In the genomic region with DNA sequence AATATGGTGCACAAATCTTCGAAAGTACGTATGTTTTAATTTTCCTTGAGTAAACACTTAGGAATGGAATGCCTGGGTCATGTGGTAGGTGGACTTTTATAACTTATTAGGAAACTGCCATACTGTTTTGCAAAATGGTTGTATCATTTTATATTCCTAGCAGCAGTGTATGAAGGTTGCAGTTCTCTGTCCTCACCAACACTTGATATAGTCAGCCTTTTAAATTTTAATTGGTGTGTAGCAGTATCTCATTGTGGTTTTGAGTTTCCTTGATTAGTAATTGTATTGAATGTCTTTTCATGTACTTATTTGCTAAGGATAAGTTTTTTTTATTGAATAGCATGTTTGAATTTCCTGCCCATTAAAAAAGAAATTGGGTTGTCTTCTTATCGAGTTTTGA, we compare ENCODE assay signal across 15 cellular contexts. TPM values are rescaled to one million over a fixed set of nuclear protein-coding genes. Genes with fewer than 3 reads are reported as not detected.
A peak's percentile ranks its signal among the peaks of the same experiment; 100 is the strongest.
DNase-seq lines count a peak whose midpoint lies in the region; ATAC-seq and TF ChIP-seq lines count a peak whose summit lies in the region.
"Had no signal": no experiment of that assay in that cellular context is flagged by ENCODE, and none has a peak within 500 bp of the region (broad histone marks: within the 10 kb centered on the region; RNA-seq: fewer than 3 reads in every experiment).

No MANE protein-coding gene starts in this region.

- peak overlapping the region; percentile 95; the same call in 1 of the 2 replicates for H2AFZ ChIP-seq in Loucy (ENCODE audit: low read length)

- ATAC-seq in activated naive CD8-positive, alpha-beta T cell treated with anti-CD3 and anti-CD28 coated beads, Interleukin-2, amount 50 U/mL, for 24 hours: no peak
- no peak for ATAC-seq in GM18520 (IDR thresholded peaks at IDR 0.05; ENCODE audit: unreplicated experiment)

- POLR2A ChIA-PET in A673 (lab: Charles Lee; ENCODE audit: low non-redundant PET): no interaction called here

- no peaks in the 10 kb centered on the region for H3K9me2 ChIP-seq in Loucy (replicated peaks; ENCODE audit: low read depth, low read length)

- peaks cover 18% of the 10 kb centered on the region for H3K4me1 Mint-ChIP-seq in T-helper 2 cell treated with Interferon-gamma antibody and Interleukin-4, amounts not matched to agents 5 μg/mL and 100 μg/mL, for 36 hours (ENCODE audit: low read depth)
- peaks cover 21% of the 10 kb centered on the region for H3K4me1 Mint-ChIP-seq in activated naive CD8-positive, alpha-beta T cell treated with anti-CD3 and anti-CD28 coated beads, Interleukin-2, amount 50 U/mL, for 24 hours
- H3K4me1 Mint-ChIP-seq in nephron: peaks cover 46% of the 10 kb centered on the region

- peak overlapping the region; percentile 80 for H3K4me3 ChIP-seq in Loucy (ENCODE audit: low read length, poor library complexity, severe bottlenecking)
- no peak overlapping the region for H3K4me3 ChIP-seq in A673 (ENCODE audit: low read depth, low read length, poor library complexity, severe bottlenecking)

- TF ChIP-seq CTCF in Loucy (conservative IDR thresholded peaks at IDR 0.05; ENCODE audit: low read length): no peak
- TF ChIP-seq CTCF in nephron (IDR thresholded peaks at IDR 0.05; ENCODE audit: unreplicated experiment in 3 of 3): no peak
- TF ChIP-seq CTCF in A673 (conservative IDR thresholded peaks at IDR 0.05; ENCODE audit: low read depth, low read length): no peak

- peak overlapping the region; percentile 85 for H3K9ac ChIP-seq in Loucy (ENCODE audit: low read depth, low read length, poor library complexity, severe bottlenecking)

- intact Hi-C loops in A673 (cut with micrococcal nuclease; ENCODE audit: unreplicated experiment): no loop called here

- CTCF ChIA-PET in A673 (lab: Charles Lee): no interaction called here

- H3K27me3 ChIP-seq in Loucy (ENCODE audit: insufficient read depth, low read length, poor library complexity, severe bottlenecking) (no peaks in the 10 kb centered on the region), A673 (replicated peaks; ENCODE audit: insufficient read depth, low read depth, low read length, poor library complexity) (no peaks in the 10 kb centered on the region)
- H3K27me3 ChIP-seq: SJSA1, testis had no signal

- H3K9me3 Mint-ChIP-seq in T-helper 2 cell treated with Interferon-gamma antibody and Interleukin-4, amounts not matched to agents 5 μg/mL and 100 μg/mL, for 36 hours: no peaks in the 10 kb centered on the region
- no peaks in the 10 kb centered on the region for H3K9me3 Mint-ChIP-seq in activated naive CD8-positive, alpha-beta T cell treated with anti-CD3 and anti-CD28 coated beads, Interleukin-2, amount 50 U/mL, for 24 hours
- no peaks in the 10 kb centered on the region for H3K9me3 Mint-ChIP-seq in nephron

- H3K27me3 Mint-ChIP-seq in T-helper 2 cell treated with Interferon-gamma antibody and Interleukin-4, amounts not matched to agents 5 μg/mL and 100 μg/mL, for 36 hours (ENCODE audit: low read depth): no peaks in the 10 kb centered on the region
- H3K27me3 Mint-ChIP-seq in activated naive CD8-positive, alpha-beta T cell treated with anti-CD3 and anti-CD28 coated beads, Interleukin-2, amount 50 U/mL, for 24 hours: no peaks in the 10 kb centered on the region
- H3K27me3 Mint-ChIP-seq in nephron (ENCODE audit: low read depth): no peaks in the 10 kb centered on the region

- H3K79me2 ChIP-seq in Loucy (ENCODE audit: insufficient read depth, low read length): no peaks in the 10 kb centered on the region

- H3K9me3 ChIP-seq in Loucy (ENCODE audit: insufficient read depth, low read depth, low read length): no peaks in the 10 kb centered on the region
- H3K9me3 ChIP-seq in A673 (ENCODE audit: low read depth, low read length, poor library complexity, severe bottlenecking): no peaks in the 10 kb centered on the region
- H3K9me3 ChIP-seq: SJSA1, testis had no signal

- BruUV-seq in A673 (replicated peaks; lab: Mats Ljungman, UMichigan): no TSS peak

- H3K4me2 ChIP-seq in Loucy (ENCODE audit: low read depth, low read length, poor library complexity, severe bottlenecking): peak overlapping the region; percentile 93

- no peaks in the 10 kb centered on the region for H4K20me1 ChIP-seq in Loucy (ENCODE audit: insufficient read depth, low read length, poor library complexity, severe bottlenecking)

- H3K4me3 Mint-ChIP-seq in T-helper 2 cell treated with Interferon-gamma antibody and Interleukin-4, amounts not matched to agents 5 μg/mL and 100 μg/mL, for 36 hours: peak overlapping the region; percentile 77
- H3K4me3 Mint-ChIP-seq in activated naive CD8-positive, alpha-beta T cell treated with anti-CD3 and anti-CD28 coated beads, Interleukin-2, amount 50 U/mL, for 24 hours: peak overlapping the region; percentile 78
- peak overlapping the region; percentile 82 to 88 (median 88) for H3K4me3 Mint-ChIP-seq in nephron

- H3K36me3 Mint-ChIP-seq in T-helper 2 cell treated with Interferon-gamma antibody and Interleukin-4, amounts not matched to agents 5 μg/mL and 100 μg/mL, for 36 hours (ENCODE audit: low read depth): peaks cover 5% of the 10 kb centered on the region
- peaks cover 10% of the 10 kb centered on the region for H3K36me3 Mint-ChIP-seq in activated naive CD8-positive, alpha-beta T cell treated with anti-CD3 and anti-CD28 coated beads, Interleukin-2, amount 50 U/mL, for 24 hours (ENCODE audit: low read depth)
- H3K36me3 Mint-ChIP-seq in nephron (ENCODE audit: low read depth): peaks cover 10% of the 10 kb centered on the region

- H3F3A ChIP-seq in Loucy (ENCODE audit: low read depth): no peaks in the 10 kb centered on the region

- peaks cover 15% of the 10 kb centered on the region for H3K4me1 ChIP-seq in Loucy (ENCODE audit: insufficient read depth, low read length, poor library complexity, severe bottlenecking)
- H3K4me1 ChIP-seq in A673 (ENCODE audit: insufficient read depth, low read length, poor library complexity, severe bottlenecking): peaks cover 5% of the 10 kb centered on the region

- DNase-seq in T-helper 2 cell treated with Interferon-gamma antibody and Interleukin-4, amounts not matched to agents 5 μg/mL and 100 μg/mL, for 36 hours (ENCODE audit: low spot score): no peak
- DNase-seq in T-helper 2 cell (no peak), A673 (ENCODE audit: low spot score) (no peak), activated gamma-delta T cell treated with Interleukin-2 at 50 U/mL for 16 hours (no peak)
- no peak for DNase-seq in activated naive CD8-positive, alpha-beta T cell treated with anti-CD3 and anti-CD28 coated beads, Interleukin-2, amount 50 U/mL, for 24 hours
- DNase-seq: erythroblast, midbrain, NCI-H1105, NCI-H69, retina, testis had no signal

- no peak overlapping the region for H3K27ac Mint-ChIP-seq in T-helper 2 cell treated with Interferon-gamma antibody and Interleukin-4, amounts not matched to agents 5 μg/mL and 100 μg/mL, for 36 hours
- H3K27ac Mint-ChIP-seq in activated naive CD8-positive, alpha-beta T cell treated with anti-CD3 and anti-CD28 coated beads, Interleukin-2, amount 50 U/mL, for 24 hours: no peak overlapping the region
- H3K27ac Mint-ChIP-seq in nephron: peak overlapping the region in 1 of 3 experiments; percentile 57

- no peak overlapping the region for H3K27ac ChIP-seq in A673 (ENCODE audit: low read depth, low read length, poor library complexity, severe bottlenecking)
- H3K27ac ChIP-seq: SJSA1 had no signal

- H3K36me3 ChIP-seq in Loucy (ENCODE audit: insufficient read depth, low read length) (no peaks in the 10 kb centered on the region; the same call in 1 of the 2 replicates), A673 (ENCODE audit: insufficient read depth, low read length, poor library complexity, severe bottlenecking) (peaks cover 10% of the 10 kb centered on the region)
- H3K36me3 ChIP-seq: SJSA1 had no signal

RNA-seq across cellular contexts. Expression of a gene that starts 0.9 kb away (rescaled TPM):
- 41.2 and 43.4 TPM in 2 replicates for total RNA-seq in A673 (2021)
